24 cellular contexts compared by ENCODE assay signal in the genomic region with DNA sequence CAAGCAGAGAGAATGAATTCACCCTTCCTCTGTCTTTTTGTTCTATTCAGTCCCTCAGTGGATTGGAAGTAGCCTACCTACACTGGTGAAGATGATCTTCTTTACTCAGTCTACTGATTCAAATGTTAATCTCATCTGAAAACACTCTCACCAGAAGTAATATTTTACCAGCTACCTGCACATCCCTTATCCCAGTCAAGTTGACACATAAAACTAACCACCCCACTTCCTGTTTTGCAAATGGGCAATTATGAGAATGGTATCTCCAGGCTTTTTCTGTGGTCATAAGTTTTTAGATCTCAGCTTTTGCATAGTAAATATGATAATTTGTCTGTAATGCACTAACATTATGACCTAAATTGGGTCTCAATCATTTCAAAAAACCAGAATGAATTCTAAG.
"Had no signal": no experiment of that assay in that cellular context is flagged by ENCODE, and none has a peak within 500 bp of the region (broad histone marks: within the 10 kb centered on the region; RNA-seq: fewer than 3 reads in every experiment).

No MANE protein-coding gene starts in this region.

- H3K9me3 ChIP-seq: left ventricle myocardium inferior, sigmoid colon, vagina had no signal

- DNase-seq: activated CD4-positive, alpha-beta T cell treated with anti-CD3 and anti-CD28 coated beads for 1 hour; activated CD4-positive, alpha-beta T cell treated with anti-CD3 and anti-CD28 coated beads, Interleukin-2, amount 50 U/mL, for 1 hour; activated naive CD4-positive, alpha-beta T cell; activated T-cell treated with anti-CD3 and anti-CD28 coated beads, Interleukin-2, amount 50 U/mL, for 1 hour; dorsolateral prefrontal cortex; effector memory CD8-positive, alpha-beta T cell; glutamatergic neuron; hippocampal formation; kidney glomerular epithelial cell; left ventricle myocardium inferior; naive thymus-derived CD8-positive, alpha-beta T cell; retina; sigmoid colon; stimulated activated CD4-positive, alpha-beta T cell treated with anti-CD3 and anti-CD28 coated beads, Interleukin-15, amount 100 ng/mL, for 24 hours; stimulated activated naive B cell treated with anti-CD40 and anti-IgM and Interleukin-4, amounts not matched to agents 10 μg/mL and 1 μg/mL and 100 μg/mL, for 72 hours; trophoblast cell had no signal

- H3K36me3 ChIP-seq: left ventricle myocardium inferior, neural progenitor cell, sigmoid colon, vagina had no signal

- H2AFZ ChIP-seq: neural progenitor cell had no signal

- H3K4me3 ChIP-seq: dorsolateral prefrontal cortex, left ventricle myocardium inferior, neural progenitor cell, sigmoid colon, smooth muscle cell, vagina had no signal

- H3K27me3 ChIP-seq: dorsolateral prefrontal cortex, neural progenitor cell, sigmoid colon, vagina had no signal

- FAIRE-seq: astrocyte, colon, endothelial cell of umbilical vein, frontal cortex had no signal

- H3K9ac ChIP-seq: neural progenitor cell had no signal

- H3K27ac ChIP-seq: dorsolateral prefrontal cortex, left ventricle myocardium inferior, neural progenitor cell, sigmoid colon, vagina had no signal

- ATAC-seq: effector memory CD8-positive, alpha-beta T cell; esophagus mucosa; naive thymus-derived CD8-positive, alpha-beta T cell had no signal

- H3K4me2 ChIP-seq: neural progenitor cell, smooth muscle cell had no signal
